1 cellular context compared by ENCODE assay signal in genomic region chr19:1998712-1999708, GRCh38.
TF ChIP-seq lines count a peak whose summit lies in the region.

No MANE protein-coding gene starts in this region.

TF ChIP-seq in HepG2, 621 proteins besides CTCF, POLR2A, EP300 and RAD21:
- TF ChIP-seq ZBTB43 (CRISPR knock-in tag; conservative IDR thresholded peaks at IDR 0.05) (no peak), ZNF121 (CRISPR knock-in tag; IDR thresholded peaks at IDR 0.05) (peak; percentile 59; the same call in 1 of the 2 replicates), CHCHD3 (CRISPR knock-in tag; IDR thresholded peaks at IDR 0.05) (no peak), ZNF878 (CRISPR knock-in tag; IDR thresholded peaks at IDR 0.05) (no peak), KDM2A (CRISPR knock-in tag; IDR thresholded peaks at IDR 0.05; ENCODE audit: borderline replicate concordance, low read depth) (no peak), GABPA (IDR thresholded peaks at IDR 0.05; ENCODE audit: low read depth, low read length) (0 out of 2 replicates have a peak, but pooled peaks have one; percentile 9), GABPA (CRISPR knock-in tag; IDR thresholded peaks at IDR 0.05; ENCODE audit: low read depth) (no peak), AGO2 (optimal IDR thresholded peaks at IDR 0.05; ENCODE audit: low read depth, low read length) (peak; percentile 90), RFX3 (CRISPR knock-in tag; IDR thresholded peaks at IDR 0.05) (no peak), TCF12 (IDR thresholded peaks at IDR 0.05) (no peak), TCF12 (CRISPR knock-in tag; IDR thresholded peaks at IDR 0.05) (no peak), SPEN (CRISPR knock-in tag; IDR thresholded peaks at IDR 0.05; ENCODE audit: low read depth) (no peak), MIER3 (CRISPR knock-in tag; IDR thresholded peaks at IDR 0.05; ENCODE audit: borderline replicate concordance) (no peak)
- TF ChIP-seq, protein P1, sequence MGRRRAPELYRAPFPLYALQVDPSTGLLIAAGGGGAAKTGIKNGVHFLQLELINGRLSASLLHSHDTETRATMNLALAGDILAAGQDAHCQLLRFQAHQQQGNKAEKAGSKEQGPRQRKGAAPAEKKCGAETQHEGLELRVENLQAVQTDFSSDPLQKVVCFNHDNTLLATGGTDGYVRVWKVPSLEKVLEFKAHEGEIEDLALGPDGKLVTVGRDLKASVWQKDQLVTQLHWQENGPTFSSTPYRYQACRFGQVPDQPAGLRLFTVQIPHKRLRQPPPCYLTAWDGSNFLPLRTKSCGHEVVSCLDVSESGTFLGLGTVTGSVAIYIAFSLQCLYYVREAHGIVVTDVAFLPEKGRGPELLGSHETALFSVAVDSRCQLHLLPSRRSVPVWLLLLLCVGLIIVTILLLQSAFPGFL (CRISPR knock-in tag; IDR thresholded peaks at IDR 0.05), result no peak
- TF ChIP-seq, protein P2, sequence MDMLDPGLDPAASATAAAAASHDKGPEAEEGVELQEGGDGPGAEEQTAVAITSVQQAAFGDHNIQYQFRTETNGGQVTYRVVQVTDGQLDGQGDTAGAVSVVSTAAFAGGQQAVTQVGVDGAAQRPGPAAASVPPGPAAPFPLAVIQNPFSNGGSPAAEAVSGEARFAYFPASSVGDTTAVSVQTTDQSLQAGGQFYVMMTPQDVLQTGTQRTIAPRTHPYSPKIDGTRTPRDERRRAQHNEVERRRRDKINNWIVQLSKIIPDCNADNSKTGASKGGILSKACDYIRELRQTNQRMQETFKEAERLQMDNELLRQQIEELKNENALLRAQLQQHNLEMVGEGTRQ (IDR thresholded peaks at IDR 0.05; ENCODE audit: low read depth, low read length), result no peak
- TF ChIP-seq, protein P2 (CRISPR knock-in tag; IDR thresholded peaks at IDR 0.05; ENCODE audit: borderline replicate concordance), result no peak
TF ChIP-seq in HepG2: peak in this region for 3.
